7 cellular contexts compared by ENCODE assay signal in the genomic region with DNA sequence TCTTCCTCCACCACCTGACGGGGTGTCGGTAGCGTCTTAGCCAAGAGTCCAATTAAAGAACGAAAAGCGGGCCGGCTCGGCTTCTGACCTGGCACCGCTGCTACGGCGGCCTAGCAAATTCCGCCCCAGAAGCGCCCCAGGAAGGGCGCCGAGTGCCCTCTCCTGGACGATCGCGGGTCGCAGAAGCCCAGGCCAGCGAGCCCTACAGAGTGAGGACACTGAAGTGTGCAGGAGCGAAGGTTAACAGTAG. TPM values are rescaled to one million over a fixed set of nuclear protein-coding genes. Genes with fewer than 3 reads are reported as not detected.
DNase-seq lines count a peak whose midpoint lies in the region; ATAC-seq and TF ChIP-seq lines count a peak whose summit lies in the region.
"Had no signal": no experiment of that assay in that cellular context is flagged by ENCODE, and none has a peak within 500 bp of the region (broad histone marks: within the 10 kb centered on the region; RNA-seq: fewer than 3 reads in every experiment).

No MANE protein-coding gene starts in this region.

- H3K27me3 Mint-ChIP-seq in Caco-2 (ENCODE audit: insufficient read depth, unreplicated experiment) = no peaks in the 10 kb centered on the region

- BruUV-seq in Caco-2 (replicated peaks; lab: Mats Ljungman, UMichigan) = no TSS peak

- H3K79me2 ChIP-seq in osteoblast (ENCODE audit: insufficient read depth, low read length) = peaks cover 37% of the 10 kb centered on the region

- POLR2A ChIA-PET in Caco-2 (lab: Charles Lee) = no interaction called here

- CTCF ChIA-PET in Caco-2 (lab: Charles Lee) = no interaction called here

- H4K20me1 ChIP-seq in osteoblast (ENCODE audit: insufficient read depth, low read length) = peaks cover 24% of the 10 kb centered on the region

- peak overlapping the region; percentile 82 for H3K27ac Mint-ChIP-seq in Caco-2 (ENCODE audit: unreplicated experiment)

- H3K36me3 ChIP-seq in Caco-2 (ENCODE audit: control insufficient read depth, insufficient read depth, low read length) = peaks cover 1% of the 10 kb centered on the region; the same call in 1 of the 2 replicates
- H3K36me3 ChIP-seq in osteoblast (ENCODE audit: insufficient read depth, low read length) = peaks cover 11% of the 10 kb centered on the region

- H3K4me3 Mint-ChIP-seq in Caco-2 (ENCODE audit: unreplicated experiment) = peak overlapping the region; percentile 81

- ATAC-seq in HG03039 (IDR thresholded peaks at IDR 0.05; ENCODE audit: unreplicated experiment) = peak; percentile 15

- no peak overlapping the region for H3K27ac ChIP-seq in osteoblast (ENCODE audit: low read depth, low read length)

- H3K4me3 ChIP-seq in Caco-2 (ENCODE audit: low read depth, low read length) (peak overlapping the region; percentile 91), choroid plexus epithelial cell (ENCODE audit: low read depth, low read length) (peak overlapping the region; percentile 85), osteoblast (ENCODE audit: insufficient read depth, low read length) (peak overlapping the region; percentile 80)

- H3K9me3 ChIP-seq in Caco-2 (no peaks in the 10 kb centered on the region), osteoblast (ENCODE audit: low read depth, low read length) (no peaks in the 10 kb centered on the region)

- H3K36me3 Mint-ChIP-seq in Caco-2 (ENCODE audit: insufficient read depth, unreplicated experiment) = peaks cover 25% of the 10 kb centered on the region

- H3K4me1 ChIP-seq in Caco-2 = peaks cover 8% of the 10 kb centered on the region
- H3K4me1 ChIP-seq in osteoblast (ENCODE audit: insufficient read depth, low read length) = peaks cover 17% of the 10 kb centered on the region

- peaks cover 16% of the 10 kb centered on the region for H3K4me1 Mint-ChIP-seq in Caco-2 (ENCODE audit: low read depth, unreplicated experiment)

- H3K27me3 ChIP-seq in Caco-2 (replicated peaks; ENCODE audit: control insufficient read depth, insufficient read depth, low read length) (no peaks in the 10 kb centered on the region), osteoblast (ENCODE audit: insufficient read depth, low read length) (no peaks in the 10 kb centered on the region)

- H3K9me3 Mint-ChIP-seq in Caco-2 (ENCODE audit: unreplicated experiment) = no peaks in the 10 kb centered on the region

- intact Hi-C loops in Caco-2 (cut with micrococcal nuclease; ENCODE audit: unreplicated experiment) = loop anchor here (1.0 to 5.0 kb wide), 3 partner anchors 69 to 206 kb away; a partner anchor contains a TSS

- no peak for DNase-seq in Caco-2
- no peak for DNase-seq in choroid plexus epithelial cell (ENCODE audit: low read depth)
- no peak for DNase-seq in osteoblast (ENCODE audit: insufficient read length, low spot score, missing footprints)
- DNase-seq in ecto neural progenitor cell (ENCODE audit: low spot score) = no peak
- DNase-seq in A172 (ENCODE audit: low spot score) = no peak

- TF ChIP-seq CTCF in Caco-2 (IDR thresholded peaks at IDR 0.05; ENCODE audit: insufficient read depth in 1 of 2, low read depth in 1 of 2, low read length in 1 of 2, severe bottlenecking in 1 of 2, unreplicated experiment in 1 of 2) (no peak), choroid plexus epithelial cell (conservative IDR thresholded peaks at IDR 0.05; ENCODE audit: low read depth, low read length) (no peak), osteoblast (IDR thresholded peaks at IDR 0.05; ENCODE audit: extremely low read depth, low read depth, low read length) (no peak)

- H3K4me2 ChIP-seq in osteoblast (ENCODE audit: insufficient read depth, low read length) = peak overlapping the region; percentile 89

- peak overlapping the region; percentile 96 for H2AFZ ChIP-seq in osteoblast (ENCODE audit: low read length)

RNA-seq across cellular contexts. Expression of a gene that starts 1.1 kb away (rescaled TPM):
- total RNA-seq in Caco-2 (2022) = 54.2 and 62.6 TPM in 2 replicates
- total RNA-seq in osteoblast = 6.5 and 6.8 TPM in 2 replicates
- total RNA-seq in A172 (2014; rRNA removed; shearing (Covaris generic)) = 8.0 and 9.6 TPM in 2 replicates

RNA-seq across cellular contexts. Expression of a gene that starts 12.3 kb away (rescaled TPM):
- total RNA-seq in Caco-2 (2022) (not detected in 2 replicates), osteoblast (not detected in 2 replicates)
- not detected in 2 replicates for total RNA-seq in A172 (2014; rRNA removed; shearing (Covaris generic))
- total RNA-seq: NCI-H460 had no signal

RNA-seq across cellular contexts. Expression of a gene that starts 25.6 kb away (rescaled TPM):
- total RNA-seq in Caco-2 (2022) = 10.1 and 11.3 TPM in 2 replicates
- total RNA-seq in osteoblast = 0.72 and 0.88 TPM in 2 replicates
- 5.3 and 22.0 TPM in 2 replicates for total RNA-seq in A172 (2014; rRNA removed; shearing (Covaris generic))

RNA-seq across cellular contexts. Expression of a gene that starts 28.6 kb away (rescaled TPM):
- total RNA-seq in Caco-2 (2022) = 21.3 and 24.6 TPM in 2 replicates
- total RNA-seq in osteoblast = 5.8 and 8.8 TPM in 2 replicates
- 6.9 and 18.0 TPM in 2 replicates for total RNA-seq in A172 (2014; rRNA removed; shearing (Covaris generic))

RNA-seq across cellular contexts. Expression of a gene that starts 28.8 kb away (rescaled TPM):
- total RNA-seq in Caco-2 (2022) (70.2 and 70.5 TPM in 2 replicates), osteoblast (8.8 and 11.6 TPM in 2 replicates)
- 37.1 and 40.9 TPM in 2 replicates for total RNA-seq in A172 (2014; rRNA removed; shearing (Covaris generic))
